Comparison of ENCODE assay signal across 29 cellular contexts in genomic region chr3:15032650-15033049, GRCh38.
"Had no signal": no experiment of that assay in that cellular context is flagged by ENCODE, and none has a peak within 500 bp of the region (broad histone marks: within the 10 kb centered on the region; RNA-seq: fewer than 3 reads in every experiment).

No MANE protein-coding gene starts in this region.

- H3K4me3 Mint-ChIP-seq: dendritic cell treated with granulocyte-macrophage colony-stimulating factor and Interleukin-4, amounts not matched to agents 40 ng/mL and 50 ng/mL, for 4 days; effector memory CD8-positive, alpha-beta T cell; naive B cell; nephron; stimulated activated memory B cell treated with anti-CD40 and anti-IgM and Interleukin-4, amounts not matched to agents 10 μg/mL and 1 μg/mL and 100 μg/mL, for 72 hours; stimulated activated naive CD8-positive, alpha-beta T cell treated with anti-CD3 and anti-CD28 coated beads, Interleukin-15, Interleukin-2, amounts not matched to agents 100 ng/mL and 50 ng/mL, for 24 hours had no signal

- H3K27ac ChIP-seq: epithelial cell of prostate, esophagus muscularis mucosa, foreskin keratinocyte, hepatocyte, left ventricle myocardium inferior, lower lobe of right lung, pancreas, prostate gland, spleen, tibial artery, upper lobe of right lung, vagina had no signal

- H3K9me3 Mint-ChIP-seq: dendritic cell treated with granulocyte-macrophage colony-stimulating factor and Interleukin-4, amounts not matched to agents 40 ng/mL and 50 ng/mL, for 4 days; effector memory CD8-positive, alpha-beta T cell; naive B cell; nephron; stimulated activated memory B cell treated with anti-CD40 and anti-IgM and Interleukin-4, amounts not matched to agents 10 μg/mL and 1 μg/mL and 100 μg/mL, for 72 hours; stimulated activated naive CD8-positive, alpha-beta T cell treated with anti-CD3 and anti-CD28 coated beads, Interleukin-15, Interleukin-2, amounts not matched to agents 100 ng/mL and 50 ng/mL, for 24 hours had no signal

- H3K27me3 Mint-ChIP-seq: dendritic cell treated with granulocyte-macrophage colony-stimulating factor and Interleukin-4, amounts not matched to agents 40 ng/mL and 50 ng/mL, for 4 days; effector memory CD8-positive, alpha-beta T cell; naive B cell; stimulated activated memory B cell treated with anti-CD40 and anti-IgM and Interleukin-4, amounts not matched to agents 10 μg/mL and 1 μg/mL and 100 μg/mL, for 72 hours; stimulated activated naive CD8-positive, alpha-beta T cell treated with anti-CD3 and anti-CD28 coated beads, Interleukin-15, Interleukin-2, amounts not matched to agents 100 ng/mL and 50 ng/mL, for 24 hours had no signal

- DNase-seq: effector memory CD8-positive, alpha-beta T cell; foreskin keratinocyte; head of caudate nucleus; kidney; left cardiac atrium; left ventricle myocardium inferior; lower lobe of right lung; mesenchymal stem cell; midbrain; naive B cell; occipital lobe; pancreas; retina; spleen; stimulated activated CD4-positive, alpha-beta T cell treated with anti-CD3 and anti-CD28 coated beads, Interleukin-15, amount 100 ng/mL, for 24 hours; stimulated activated CD4-positive, alpha-beta T cell treated with anti-CD3 and anti-CD28 coated beads, Interleukin-1b, Interleukin-23, amount 100 ng/mL, for 48 hours; stimulated activated CD4-positive, alpha-beta T cell treated with anti-CD3 and anti-CD28 coated beads, Interleukin-4, amount 100 ng/mL, for 24 hours; tibial artery; upper lobe of right lung had no signal

- H3K4me1 Mint-ChIP-seq: nephron; stimulated activated memory B cell treated with anti-CD40 and anti-IgM and Interleukin-4, amounts not matched to agents 10 μg/mL and 1 μg/mL and 100 μg/mL, for 72 hours had no signal

- ATAC-seq: effector memory CD8-positive, alpha-beta T cell; foreskin keratinocyte; left cardiac atrium; lower lobe of right lung; pancreas; sciatic nerve; stimulated activated memory B cell treated with anti-CD40 and anti-IgM and Interleukin-4, amounts not matched to agents 10 μg/mL and 1 μg/mL and 100 μg/mL, for 72 hours; upper lobe of right lung had no signal

- H3K27ac Mint-ChIP-seq: dendritic cell treated with granulocyte-macrophage colony-stimulating factor and Interleukin-4, amounts not matched to agents 40 ng/mL and 50 ng/mL, for 4 days; nephron; stimulated activated memory B cell treated with anti-CD40 and anti-IgM and Interleukin-4, amounts not matched to agents 10 μg/mL and 1 μg/mL and 100 μg/mL, for 72 hours; stimulated activated naive CD8-positive, alpha-beta T cell treated with anti-CD3 and anti-CD28 coated beads, Interleukin-15, Interleukin-2, amounts not matched to agents 100 ng/mL and 50 ng/mL, for 24 hours had no signal
